Comparison of ENCODE assay signal across 32 cellular contexts in genomic region chr13:49342404-49342803, GRCh38.
"Had no signal": no experiment of that assay in that cellular context is flagged by ENCODE, and none has a peak within 500 bp of the region (broad histone marks: within the 10 kb centered on the region; RNA-seq: fewer than 3 reads in every experiment).

No MANE protein-coding gene starts in this region.

- H3K27ac Mint-ChIP-seq: naive thymus-derived CD8-positive, alpha-beta T cell; nephron; neural progenitor cell; progenitor cell of endocrine pancreas; stimulated activated memory B cell treated with anti-CD40 and anti-IgM and Interleukin-4, amounts not matched to agents 10 μg/mL and 1 μg/mL and 100 μg/mL, for 72 hours; stimulated activated naive CD8-positive, alpha-beta T cell treated with anti-CD3 and anti-CD28 coated beads, Interleukin-15, amount 100 ng/mL, for 72 hours; type B pancreatic cell had no signal

- H3K9ac ChIP-seq: neural progenitor cell, parathyroid adenoma had no signal

- H3K27ac ChIP-seq: neural progenitor cell, ovary, parathyroid adenoma, psoas muscle, right lobe of liver, sigmoid colon, skin epidermis, spleen, suprapubic skin, testis, tibial artery, transverse colon, upper lobe of right lung, uterus had no signal

- ATAC-seq: naive thymus-derived CD8-positive, alpha-beta T cell; psoas muscle; right cardiac atrium; stimulated activated memory B cell treated with anti-CD40 and anti-IgM and Interleukin-4, amounts not matched to agents 10 μg/mL and 1 μg/mL and 100 μg/mL, for 72 hours; stimulated activated naive CD8-positive, alpha-beta T cell treated with anti-CD3 and anti-CD28 coated beads, Interleukin-15, amount 100 ng/mL, for 72 hours; stimulated activated naive CD8-positive, alpha-beta T cell treated with anti-CD3 and anti-CD28 coated beads, Interleukin-15, Interleukin-2, amounts not matched to agents 100 U/mL and 50 U/mL, for 24 hours; upper lobe of right lung had no signal

- H3K36me3 ChIP-seq: neural progenitor cell, ovary, right lobe of liver, transverse colon, uterus had no signal

- H3K9me3 Mint-ChIP-seq: naive thymus-derived CD8-positive, alpha-beta T cell; nephron; neural progenitor cell; stimulated activated memory B cell treated with anti-CD40 and anti-IgM and Interleukin-4, amounts not matched to agents 10 μg/mL and 1 μg/mL and 100 μg/mL, for 72 hours; stimulated activated naive CD8-positive, alpha-beta T cell treated with anti-CD3 and anti-CD28 coated beads, Interleukin-15, amount 100 ng/mL, for 72 hours; type B pancreatic cell had no signal

- H3K4me1 Mint-ChIP-seq: stimulated activated memory B cell treated with anti-CD40 and anti-IgM and Interleukin-4, amounts not matched to agents 10 μg/mL and 1 μg/mL and 100 μg/mL, for 72 hours had no signal

- H3K9me3 ChIP-seq: ovary, psoas muscle, right lobe of liver, sigmoid colon, spleen, suprapubic skin, testis, tibial artery, transverse colon, upper lobe of right lung, uterus had no signal

- H2AFZ ChIP-seq: neural progenitor cell, parathyroid adenoma had no signal

- H3K27me3 Mint-ChIP-seq: naive thymus-derived CD8-positive, alpha-beta T cell; progenitor cell of endocrine pancreas; stimulated activated memory B cell treated with anti-CD40 and anti-IgM and Interleukin-4, amounts not matched to agents 10 μg/mL and 1 μg/mL and 100 μg/mL, for 72 hours; stimulated activated naive CD8-positive, alpha-beta T cell treated with anti-CD3 and anti-CD28 coated beads, Interleukin-15, amount 100 ng/mL, for 72 hours; type B pancreatic cell had no signal

- H3K79me2 ChIP-seq: parathyroid adenoma had no signal

- H3K4me3 ChIP-seq: neural progenitor cell, ovary, psoas muscle, right lobe of liver, sigmoid colon, skin epidermis, smooth muscle cell, spleen, suprapubic skin, testis, tibial artery, transverse colon, upper lobe of right lung, uterus had no signal

- H3K27me3 ChIP-seq: neural progenitor cell, ovary, right lobe of liver, sigmoid colon, spleen, suprapubic skin, testis, tibial artery, transverse colon, upper lobe of right lung, uterus had no signal

- H3K4me1 ChIP-seq: neural progenitor cell, parathyroid adenoma, psoas muscle, spleen, suprapubic skin, testis, transverse colon, upper lobe of right lung, uterus had no signal

- H3K4me2 ChIP-seq: neural progenitor cell, smooth muscle cell had no signal

- H3K36me3 Mint-ChIP-seq: neural progenitor cell had no signal

- DNase-seq: naive thymus-derived CD8-positive, alpha-beta T cell; occipital lobe; ovary; posterior cingulate gyrus; psoas muscle; right cardiac atrium; right lobe of liver; sigmoid colon; spleen; stimulated activated CD4-positive, alpha-beta T cell treated with anti-CD3 and anti-CD28 coated beads, Interleukin-12 subunit alpha, Interleukin-12 subunit beta, amount 100 ng/mL, for 4 hours; stimulated activated CD4-positive, alpha-beta T cell treated with anti-CD3 and anti-CD28 coated beads, Interleukin-1b, Interleukin-23, amount 100 ng/mL, for 48 hours; stimulated activated CD4-positive, alpha-beta T cell treated with anti-CD3 and anti-CD28 coated beads, Interleukin-4, amount 100 ng/mL, for 1 hour; stimulated activated CD4-positive, alpha-beta T cell treated with anti-CD3 and anti-CD28 coated beads, Interleukin-4, amount 100 ng/mL, for 4 hours; stimulated activated CD8-positive, alpha-beta memory T cell treated with anti-CD3 and anti-CD28 coated beads, Interleukin-4, amount 100 ng/mL, for 48 hours; stimulated activated naive CD4-positive, alpha-beta T cell; stimulated activated naive CD8-positive, alpha-beta T cell treated with anti-CD3 and anti-CD28 coated beads, Interleukin-15, amount 100 ng/mL, for 72 hours; stimulated activated naive CD8-positive, alpha-beta T cell treated with anti-CD3 and anti-CD28 coated beads, Interleukin-15, Interleukin-2, amounts not matched to agents 100 U/mL and 50 U/mL, for 24 hours; substantia nigra; testis; tibial artery; transverse colon; upper lobe of right lung; uterus had no signal

- H3K4me3 Mint-ChIP-seq: naive thymus-derived CD8-positive, alpha-beta T cell; nephron; neural progenitor cell; stimulated activated memory B cell treated with anti-CD40 and anti-IgM and Interleukin-4, amounts not matched to agents 10 μg/mL and 1 μg/mL and 100 μg/mL, for 72 hours; stimulated activated naive CD8-positive, alpha-beta T cell treated with anti-CD3 and anti-CD28 coated beads, Interleukin-15, amount 100 ng/mL, for 72 hours; type B pancreatic cell had no signal
